ENCODE assay signal across 8 cellular contexts in genomic region chr6:73388800-73389512, GRCh38. TPM values are rescaled to one million over a fixed set of nuclear protein-coding genes. Genes with fewer than 3 reads are reported as not detected.
DNase-seq lines count a peak whose midpoint lies in the region; ATAC-seq and TF ChIP-seq lines count a peak whose summit lies in the region.

No MANE protein-coding gene starts in this region.

- H3K9me3 ChIP-seq in CD4-positive, alpha-beta memory T cell (ENCODE audit: control insufficient read depth in 1 of 2, low read length in 2 of 2) = no peaks in the 10 kb centered on the region
- no peaks in the 10 kb centered on the region for H3K9me3 ChIP-seq in neuron (ENCODE audit: low read length)

- H3K36me3 ChIP-seq in CD4-positive, alpha-beta memory T cell (ENCODE audit: insufficient read depth, low read length) = no peaks in the 10 kb centered on the region
- H3K36me3 ChIP-seq in neuron (ENCODE audit: insufficient read depth, low read length) = no peaks in the 10 kb centered on the region

- H3K27me3 ChIP-seq in CD4-positive, alpha-beta memory T cell (ENCODE audit: insufficient read depth, low read length) = no peaks in the 10 kb centered on the region
- no peaks in the 10 kb centered on the region for H3K27me3 ChIP-seq in neuron (ENCODE audit: insufficient read depth, low read length)

- ATAC-seq in GM19043 (IDR thresholded peaks at IDR 0.05; ENCODE audit: low read depth, unreplicated experiment) = peak; percentile 78
- peak; percentile 61 for ATAC-seq in HG03280 (IDR thresholded peaks at IDR 0.05; ENCODE audit: unreplicated experiment)

- POLR2A ChIA-PET in CD4-positive, alpha-beta memory T cell (lab: Charles Lee; ENCODE audit: partially characterized antibody) = interaction anchor here (0.9 to 2.6 kb wide), 7 partner anchors 34 to 264 kb away, joined by 3 to 29 read pairs (median 6); partner anchors contain the start of genes CGAS and MTO1

- H3K4me3 Mint-ChIP-seq in CD4-positive, alpha-beta memory T cell = peak overlapping the region; percentile 86 to 88 (median 87)
- peak overlapping the region; percentile 75 for H3K4me3 Mint-ChIP-seq in activated T-helper 1 cell treated with anti-CD3 and anti-CD28 coated beads, Interleukin-12 subunit alpha, Interleukin-12 subunit beta, Interleukin-2, Interleukin-4 antibody, amounts not matched to agents 30 ng/mL and 10 ng/mL and 1 ng/mL, durations not matched to agents 14 hours and 24 hours and 36 hours

- H3K27ac ChIP-seq in CD4-positive, alpha-beta memory T cell (ENCODE audit: low read depth, low read length) = peak overlapping the region; percentile 65

- H3K27ac Mint-ChIP-seq in CD4-positive, alpha-beta memory T cell = peak overlapping the region; percentile 82 to 93 (median 90)
- H3K27ac Mint-ChIP-seq in activated T-helper 1 cell treated with anti-CD3 and anti-CD28 coated beads, Interleukin-12 subunit alpha, Interleukin-12 subunit beta, Interleukin-2, Interleukin-4 antibody, amounts not matched to agents 30 ng/mL and 10 ng/mL and 1 ng/mL, durations not matched to agents 14 hours and 24 hours and 36 hours = peak overlapping the region; percentile 74

- intact Hi-C loops in CD4-positive, alpha-beta memory T cell (cut with micrococcal nuclease) = loop anchor here (1.0 to 2.0 kb wide), 5 partner anchors 33 to 104 kb away; no protein-coding TSS in a partner anchor
- intact Hi-C loops in activated T-helper 1 cell treated with anti-CD3 and anti-CD28 coated beads, Interleukin-12 subunit alpha, Interleukin-12 subunit beta, Interleukin-2, Interleukin-4 antibody, amounts not matched to agents 30 ng/mL and 10 ng/mL and 1 ng/mL, durations not matched to agents 14 hours and 24 hours and 36 hours (cut with micrococcal nuclease) = loop anchor here (1.0 to 5.0 kb wide), 4 partner anchors 62 to 977 kb away; partner anchors contain the start of gene KCNQ5

- CTCF ChIA-PET in CD4-positive, alpha-beta memory T cell (lab: Charles Lee; ENCODE audit: partially characterized antibody) = interaction anchor here (0.6 to 2.6 kb wide), 27 partner anchors 9 to 978 kb away, joined by 3 to 20 read pairs (median 3); partner anchors contain the start of genes CGAS and MTO1

- H3K4me1 ChIP-seq in CD4-positive, alpha-beta memory T cell (ENCODE audit: insufficient read depth, low read length) = peaks cover 30% of the 10 kb centered on the region
- H3K4me1 ChIP-seq in neuron (ENCODE audit: insufficient read depth, low read length) = no peaks in the 10 kb centered on the region

- peak; percentile 78 for TF ChIP-seq CTCF in fibroblast of villous mesenchyme (IDR thresholded peaks at IDR 0.05; ENCODE audit: insufficient read depth, low read depth, low read length)

- peak overlapping the region; percentile 57 to 71 for H3K4me3 ChIP-seq in CD4-positive, alpha-beta memory T cell (ENCODE audit: low read length in 2 of 2)
- H3K4me3 ChIP-seq in fibroblast of villous mesenchyme (ENCODE audit: low read depth, low read length) (peak overlapping the region; percentile 70), neuron (ENCODE audit: low read length) (peak overlapping the region; percentile 45)

- H3K4me1 Mint-ChIP-seq in CD4-positive, alpha-beta memory T cell = peaks cover 17 to 40% (median 28%) of the 10 kb centered on the region in 4 donors
- peaks cover 19% of the 10 kb centered on the region for H3K4me1 Mint-ChIP-seq in activated T-helper 1 cell treated with anti-CD3 and anti-CD28 coated beads, Interleukin-12 subunit alpha, Interleukin-12 subunit beta, Interleukin-2, Interleukin-4 antibody, amounts not matched to agents 30 ng/mL and 10 ng/mL and 1 ng/mL, durations not matched to agents 14 hours and 24 hours and 36 hours (ENCODE audit: low read depth)

- peak overlapping the region; percentile 75 for H2AFZ ChIP-seq in neuron (ENCODE audit: low read depth, low read length)

- no peaks in the 10 kb centered on the region for H3K36me3 Mint-ChIP-seq in CD4-positive, alpha-beta memory T cell
- no peaks in the 10 kb centered on the region for H3K36me3 Mint-ChIP-seq in activated T-helper 1 cell treated with anti-CD3 and anti-CD28 coated beads, Interleukin-12 subunit alpha, Interleukin-12 subunit beta, Interleukin-2, Interleukin-4 antibody, amounts not matched to agents 30 ng/mL and 10 ng/mL and 1 ng/mL, durations not matched to agents 14 hours and 24 hours and 36 hours (ENCODE audit: low read depth)

- peak; percentile 43 to 64 (median 52) for DNase-seq in CD4-positive, alpha-beta memory T cell
- DNase-seq in OCI-M1 (lab: John Stamatoyannopoulos, UW) (peak; percentile 92), fibroblast of villous mesenchyme (ENCODE audit: low read depth) (peak; percentile 54), superior temporal gyrus (ENCODE audit: extremely low spot score) (peak; percentile 53)
- DNase-seq in activated T-helper 1 cell treated with anti-CD3 and anti-CD28 coated beads, Interleukin-12 subunit alpha, Interleukin-12 subunit beta, Interleukin-2, Interleukin-4 antibody, amounts not matched to agents 30 ng/mL and 10 ng/mL and 1 ng/mL, durations not matched to agents 14 hours and 24 hours and 36 hours (ENCODE audit: low spot score) = peak; percentile 51

- no peaks in the 10 kb centered on the region for H3K27me3 Mint-ChIP-seq in CD4-positive, alpha-beta memory T cell
- peaks cover 3% of the 10 kb centered on the region for H3K27me3 Mint-ChIP-seq in activated T-helper 1 cell treated with anti-CD3 and anti-CD28 coated beads, Interleukin-12 subunit alpha, Interleukin-12 subunit beta, Interleukin-2, Interleukin-4 antibody, amounts not matched to agents 30 ng/mL and 10 ng/mL and 1 ng/mL, durations not matched to agents 14 hours and 24 hours and 36 hours (ENCODE audit: insufficient read depth)

- H3K9me3 Mint-ChIP-seq in CD4-positive, alpha-beta memory T cell = peaks cover 0 to 2% (median 0%) of the 10 kb centered on the region in 8 donors
- H3K9me3 Mint-ChIP-seq in activated T-helper 1 cell treated with anti-CD3 and anti-CD28 coated beads, Interleukin-12 subunit alpha, Interleukin-12 subunit beta, Interleukin-2, Interleukin-4 antibody, amounts not matched to agents 30 ng/mL and 10 ng/mL and 1 ng/mL, durations not matched to agents 14 hours and 24 hours and 36 hours = no peaks in the 10 kb centered on the region

RNA-seq across cellular contexts. Expression of gene DDX43, which starts 5.7 kb away (rescaled TPM):
- 1 to 10 TPM in 1 of 2 experiments, under 1 TPM in 1; 0.81 to 1.9 TPM for total RNA-seq in CD4-positive, alpha-beta memory T cell
- polyA plus RNA-seq in CD4-positive, alpha-beta memory T cell = under 1 TPM; 0.49 to 0.70 TPM
- 0.44 and 0.66 TPM in 2 replicates for total RNA-seq in activated T-helper 1 cell treated with anti-CD3 and anti-CD28 coated beads, Interleukin-12 subunit alpha, Interleukin-12 subunit beta, Interleukin-2, Interleukin-4 antibody, amounts not matched to agents 30 ng/mL and 10 ng/mL and 1 ng/mL, durations not matched to agents 14 hours and 24 hours and 36 hours
- total RNA-seq in fibroblast of villous mesenchyme = 0.86 and 3.5 TPM in 2 replicates

RNA-seq across cellular contexts. Expression of gene OOEP, which starts 19.3 kb away (rescaled TPM):
- not detected for total RNA-seq in CD4-positive, alpha-beta memory T cell
- polyA plus RNA-seq in CD4-positive, alpha-beta memory T cell = 1 to 10 TPM in 1 of 2 donors, under 1 TPM in 1; 0.28 to 1.1 TPM
- total RNA-seq in activated T-helper 1 cell treated with anti-CD3 and anti-CD28 coated beads, Interleukin-12 subunit alpha, Interleukin-12 subunit beta, Interleukin-2, Interleukin-4 antibody, amounts not matched to agents 30 ng/mL and 10 ng/mL and 1 ng/mL, durations not matched to agents 14 hours and 24 hours and 36 hours = 1.2 TPM in 1 of 2 replicates, not detected in the other
- under 0.01 and 0.32 TPM in 2 replicates for total RNA-seq in fibroblast of villous mesenchyme

RNA-seq across cellular contexts. Expression of gene KHDC3L, which starts 26.5 kb away (rescaled TPM):
- total RNA-seq in CD4-positive, alpha-beta memory T cell = not detected
- not detected for polyA plus RNA-seq in CD4-positive, alpha-beta memory T cell
- total RNA-seq in activated T-helper 1 cell treated with anti-CD3 and anti-CD28 coated beads, Interleukin-12 subunit alpha, Interleukin-12 subunit beta, Interleukin-2, Interleukin-4 antibody, amounts not matched to agents 30 ng/mL and 10 ng/mL and 1 ng/mL, durations not matched to agents 14 hours and 24 hours and 36 hours = not detected in 2 replicates
- not detected in 2 replicates for total RNA-seq in fibroblast of villous mesenchyme

RNA-seq across cellular contexts. Expression of gene DPPA5, which starts 34.9 kb away (rescaled TPM):
- total RNA-seq in CD4-positive, alpha-beta memory T cell = not detected
- polyA plus RNA-seq in CD4-positive, alpha-beta memory T cell = not detected
- total RNA-seq in activated T-helper 1 cell treated with anti-CD3 and anti-CD28 coated beads, Interleukin-12 subunit alpha, Interleukin-12 subunit beta, Interleukin-2, Interleukin-4 antibody, amounts not matched to agents 30 ng/mL and 10 ng/mL and 1 ng/mL, durations not matched to agents 14 hours and 24 hours and 36 hours = not detected in 2 replicates
- not detected in 2 replicates for total RNA-seq in fibroblast of villous mesenchyme

Comparison
In these comparisons a context has a peak if more than half of its experiments do, and no peak if none do; other contexts are left out.
1. Peak in every context shown above with its lines: DNase-seq, ATAC-seq, H3K4me3 ChIP-seq and H3K27ac ChIP-seq.